ENCODE assay signal across 1 cellular context in the genomic region with DNA sequence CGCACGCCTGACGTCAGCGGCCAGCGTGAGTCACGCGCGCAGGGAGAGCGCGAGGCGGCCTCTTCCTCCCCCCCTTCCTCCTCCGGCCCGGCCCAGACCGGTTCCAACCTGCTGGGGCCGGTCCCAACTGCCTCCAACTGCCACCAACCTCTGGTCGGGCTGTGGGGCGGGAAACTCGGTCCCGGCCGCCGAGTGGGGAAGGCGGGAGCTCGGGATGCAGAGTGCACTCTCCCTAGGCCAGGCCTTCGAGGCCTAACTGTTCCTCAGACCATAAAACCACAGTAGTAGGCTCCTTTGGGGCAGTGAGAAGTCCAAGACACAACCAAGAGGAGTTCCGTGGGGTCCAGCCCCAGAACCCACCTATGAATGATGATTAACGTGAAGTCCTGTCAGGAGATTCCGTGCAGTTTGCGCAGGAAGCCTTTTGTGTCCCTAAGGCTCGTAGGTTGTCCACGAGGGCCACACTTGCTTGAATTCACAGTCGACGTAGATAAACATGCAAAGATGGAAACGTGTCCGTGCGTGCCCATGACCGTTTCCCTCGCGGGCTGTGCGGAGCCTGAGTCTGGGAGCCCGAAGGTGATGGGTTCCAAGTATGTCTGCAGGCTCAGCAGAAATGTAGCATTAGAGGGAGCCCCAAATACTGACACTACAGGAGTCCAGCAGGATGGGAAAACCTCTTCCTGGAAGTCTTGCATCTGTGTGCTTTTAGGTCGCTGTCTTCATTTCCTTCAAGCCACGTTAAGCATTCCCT.
A peak's percentile ranks its signal among the peaks of the same experiment; 100 is the strongest.
TF ChIP-seq lines count a peak whose summit lies in the region.

No MANE protein-coding gene starts in this region.

TF ChIP-seq in HepG2, 621 proteins besides CTCF, POLR2A, EP300 and RAD21 (continued from another document and continues in another):
- TF ChIP-seq NR2F6 (IDR thresholded peaks at IDR 0.05) = no peak
- TF ChIP-seq NR2F6 (CRISPR knock-in tag; IDR thresholded peaks at IDR 0.05) = peak; percentile 27; the same call in 1 of the 2 replicates
- TF ChIP-seq NCOA1 (CRISPR knock-in tag; IDR thresholded peaks at IDR 0.05) = peak; percentile 93; the same call in 1 of the 2 replicates
- peak; percentile 80 for TF ChIP-seq TBX2 (CRISPR knock-in tag; IDR thresholded peaks at IDR 0.05; ENCODE audit: borderline replicate concordance)
- TF ChIP-seq ZFP62 (CRISPR knock-in tag; IDR thresholded peaks at IDR 0.05) = no peak
- peak; percentile 71 for TF ChIP-seq ZNF331 (CRISPR knock-in tag; IDR thresholded peaks at IDR 0.05)
- TF ChIP-seq ZNF224 (CRISPR knock-in tag; IDR thresholded peaks at IDR 0.05) = peak; percentile 95
- TF ChIP-seq ZNF563 (CRISPR knock-in tag; IDR thresholded peaks at IDR 0.05) = peak; percentile 74; the same call in 1 of the 2 replicates
- no peak for TF ChIP-seq XBP1 (CRISPR knock-in tag; IDR thresholded peaks at IDR 0.05)
- TF ChIP-seq, protein P1, sequence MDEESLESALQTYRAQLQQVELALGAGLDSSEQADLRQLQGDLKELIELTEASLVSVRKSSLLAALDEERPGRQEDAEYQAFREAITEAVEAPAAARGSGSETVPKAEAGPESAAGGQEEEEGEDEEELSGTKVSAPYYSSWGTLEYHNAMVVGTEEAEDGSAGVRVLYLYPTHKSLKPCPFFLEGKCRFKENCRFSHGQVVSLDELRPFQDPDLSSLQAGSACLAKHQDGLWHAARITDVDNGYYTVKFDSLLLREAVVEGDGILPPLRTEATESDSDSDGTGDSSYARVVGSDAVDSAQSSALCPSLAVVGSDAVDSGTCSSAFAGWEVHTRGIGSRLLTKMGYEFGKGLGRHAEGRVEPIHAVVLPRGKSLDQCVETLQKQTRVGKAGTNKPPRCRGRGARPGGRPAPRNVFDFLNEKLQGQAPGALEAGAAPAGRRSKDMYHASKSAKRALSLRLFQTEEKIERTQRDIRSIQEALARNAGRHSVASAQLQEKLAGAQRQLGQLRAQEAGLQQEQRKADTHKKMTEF (CRISPR knock-in tag; IDR thresholded peaks at IDR 0.05) = peak; percentile 88; the same call in 1 of the 2 replicates
- TF ChIP-seq, protein P2, sequence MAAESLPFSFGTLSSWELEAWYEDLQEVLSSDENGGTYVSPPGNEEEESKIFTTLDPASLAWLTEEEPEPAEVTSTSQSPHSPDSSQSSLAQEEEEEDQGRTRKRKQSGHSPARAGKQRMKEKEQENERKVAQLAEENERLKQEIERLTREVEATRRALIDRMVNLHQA (CRISPR knock-in tag; IDR thresholded peaks at IDR 0.05) = peak; percentile 78; the same call in 1 of the 2 replicates
- peak; percentile 62; the same call in 1 of the 2 replicates for TF ChIP-seq ZBTB20 (CRISPR knock-in tag; IDR thresholded peaks at IDR 0.05; ENCODE audit: borderline replicate concordance, low read depth)
- TF ChIP-seq SMAD1 (CRISPR knock-in tag; IDR thresholded peaks at IDR 0.05; ENCODE audit: borderline replicate concordance, low read depth) = no peak; the same call in none of the 2 replicates
- TF ChIP-seq RAD51 (IDR thresholded peaks at IDR 0.05; ENCODE audit: borderline replicate concordance) = no peak
- peak; percentile 96; the same call in 1 of the 2 replicates for TF ChIP-seq GLI4 (CRISPR knock-in tag; IDR thresholded peaks at IDR 0.05; ENCODE audit: borderline replicate concordance)
- TF ChIP-seq HNF4A (CRISPR knock-in tag; IDR thresholded peaks at IDR 0.05) = peak; percentile 48
- no peak for TF ChIP-seq ZFP36 (IDR thresholded peaks at IDR 0.05; ENCODE audit: borderline replicate concordance, low read depth, low read length, partially characterized antibody)
- TF ChIP-seq EED (CRISPR knock-in tag; IDR thresholded peaks at IDR 0.05) = peak; percentile 89
- peak; percentile 79; the same call in 1 of the 2 replicates for TF ChIP-seq STAT5B (CRISPR knock-in tag; IDR thresholded peaks at IDR 0.05)
- 0 out of 2 replicates have a peak, but pooled peaks have one; percentile 51 for TF ChIP-seq PCBP1 (IDR thresholded peaks at IDR 0.05; ENCODE audit: borderline replicate concordance, low read depth, low read length)
- TF ChIP-seq ARHGAP35 (CRISPR knock-in tag; IDR thresholded peaks at IDR 0.05; ENCODE audit: borderline replicate concordance) = no peak
- peak; percentile 70; the same call in 1 of the 2 replicates for TF ChIP-seq ZFP82 (CRISPR knock-in tag; IDR thresholded peaks at IDR 0.05; ENCODE audit: borderline replicate concordance)
- peak; percentile 87; the same call in 1 of the 2 replicates for TF ChIP-seq ZNF747 (CRISPR knock-in tag; IDR thresholded peaks at IDR 0.05; ENCODE audit: borderline replicate concordance)
- TF ChIP-seq CEBPB (IDR thresholded peaks at IDR 0.05; ENCODE audit: borderline replicate concordance, low read depth, low read length) = no peak
- peak; percentile 54 for TF ChIP-seq ZEB1 (IDR thresholded peaks at IDR 0.05; ENCODE audit: insufficient replicate concordance, low read depth)
- no peak; the same call in 1 of the 2 replicates for TF ChIP-seq U2AF2 (IDR thresholded peaks at IDR 0.05; ENCODE audit: low read depth, low read length)
- 0 out of 2 replicates have a peak, but pooled peaks have one; percentile 19 for TF ChIP-seq ZNF644 (CRISPR knock-in tag; IDR thresholded peaks at IDR 0.05; ENCODE audit: low read depth)
- TF ChIP-seq DR1 (CRISPR knock-in tag; IDR thresholded peaks at IDR 0.05) = peak; percentile 61
- TF ChIP-seq HNRNPL (IDR thresholded peaks at IDR 0.05; ENCODE audit: low read depth, low read length) = no peak
- TF ChIP-seq, protein P3, sequence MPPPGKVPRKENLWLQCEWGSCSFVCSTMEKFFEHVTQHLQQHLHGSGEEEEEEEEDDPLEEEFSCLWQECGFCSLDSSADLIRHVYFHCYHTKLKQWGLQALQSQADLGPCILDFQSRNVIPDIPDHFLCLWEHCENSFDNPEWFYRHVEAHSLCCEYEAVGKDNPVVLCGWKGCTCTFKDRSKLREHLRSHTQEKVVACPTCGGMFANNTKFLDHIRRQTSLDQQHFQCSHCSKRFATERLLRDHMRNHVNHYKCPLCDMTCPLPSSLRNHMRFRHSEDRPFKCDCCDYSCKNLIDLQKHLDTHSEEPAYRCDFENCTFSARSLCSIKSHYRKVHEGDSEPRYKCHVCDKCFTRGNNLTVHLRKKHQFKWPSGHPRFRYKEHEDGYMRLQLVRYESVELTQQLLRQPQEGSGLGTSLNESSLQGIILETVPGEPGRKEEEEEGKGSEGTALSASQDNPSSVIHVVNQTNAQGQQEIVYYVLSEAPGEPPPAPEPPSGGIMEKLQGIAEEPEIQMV (CRISPR knock-in tag; IDR thresholded peaks at IDR 0.05; ENCODE audit: low read depth) = peak; percentile 22; the same call in 1 of the 2 replicates
- TF ChIP-seq PHF8 (CRISPR knock-in tag; IDR thresholded peaks at IDR 0.05) = peak; percentile 96
- TF ChIP-seq RFX1 (IDR thresholded peaks at IDR 0.05) = no peak
- 0 out of 2 replicates have a peak, but pooled peaks have one; percentile 36 for TF ChIP-seq CCDC6 (CRISPR knock-in tag; IDR thresholded peaks at IDR 0.05)
- peak; percentile 95 for TF ChIP-seq ZNF788 (CRISPR knock-in tag; IDR thresholded peaks at IDR 0.05; ENCODE audit: borderline replicate concordance)
- TF ChIP-seq PRMT3 (CRISPR knock-in tag; IDR thresholded peaks at IDR 0.05; ENCODE audit: borderline replicate concordance, low read depth) = no peak
- peak; percentile 92; the same call in 1 of the 2 replicates for TF ChIP-seq ZNF558 (CRISPR knock-in tag; IDR thresholded peaks at IDR 0.05; ENCODE audit: borderline replicate concordance)
- TF ChIP-seq SAP130 (CRISPR knock-in tag; IDR thresholded peaks at IDR 0.05; ENCODE audit: low read depth) = peak; percentile 80
- TF ChIP-seq SCMH1 (CRISPR knock-in tag; IDR thresholded peaks at IDR 0.05; ENCODE audit: borderline replicate concordance) = no peak
- peak; percentile 66; the same call in 1 of the 2 replicates for TF ChIP-seq ZNF562 (CRISPR knock-in tag; IDR thresholded peaks at IDR 0.05; ENCODE audit: borderline replicate concordance)
- TF ChIP-seq ATF7-NPFF (CRISPR knock-in tag; IDR thresholded peaks at IDR 0.05; ENCODE audit: low read depth) = peak; percentile 69; the same call in 1 of the 2 replicates
- TF ChIP-seq NFATC3 (CRISPR knock-in tag; IDR thresholded peaks at IDR 0.05) = 0 out of 2 replicates have a peak, but pooled peaks have one; percentile 42
- peak; percentile 58; the same call in 1 of the 2 replicates for TF ChIP-seq BRD4 (CRISPR knock-in tag; IDR thresholded peaks at IDR 0.05)
- TF ChIP-seq, protein P4, sequence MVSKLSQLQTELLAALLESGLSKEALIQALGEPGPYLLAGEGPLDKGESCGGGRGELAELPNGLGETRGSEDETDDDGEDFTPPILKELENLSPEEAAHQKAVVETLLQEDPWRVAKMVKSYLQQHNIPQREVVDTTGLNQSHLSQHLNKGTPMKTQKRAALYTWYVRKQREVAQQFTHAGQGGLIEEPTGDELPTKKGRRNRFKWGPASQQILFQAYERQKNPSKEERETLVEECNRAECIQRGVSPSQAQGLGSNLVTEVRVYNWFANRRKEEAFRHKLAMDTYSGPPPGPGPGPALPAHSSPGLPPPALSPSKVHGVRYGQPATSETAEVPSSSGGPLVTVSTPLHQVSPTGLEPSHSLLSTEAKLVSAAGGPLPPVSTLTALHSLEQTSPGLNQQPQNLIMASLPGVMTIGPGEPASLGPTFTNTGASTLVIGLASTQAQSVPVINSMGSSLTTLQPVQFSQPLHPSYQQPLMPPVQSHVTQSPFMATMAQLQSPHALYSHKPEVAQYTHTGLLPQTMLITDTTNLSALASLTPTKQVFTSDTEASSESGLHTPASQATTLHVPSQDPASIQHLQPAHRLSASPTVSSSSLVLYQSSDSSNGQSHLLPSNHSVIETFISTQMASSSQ (IDR thresholded peaks at IDR 0.05; ENCODE audit: low read depth) = no peak
- TF ChIP-seq, protein P4 (CRISPR knock-in tag; IDR thresholded peaks at IDR 0.05; ENCODE audit: borderline replicate concordance) = peak; percentile 62; the same call in 1 of the 2 replicates
- TF ChIP-seq, protein P5, sequence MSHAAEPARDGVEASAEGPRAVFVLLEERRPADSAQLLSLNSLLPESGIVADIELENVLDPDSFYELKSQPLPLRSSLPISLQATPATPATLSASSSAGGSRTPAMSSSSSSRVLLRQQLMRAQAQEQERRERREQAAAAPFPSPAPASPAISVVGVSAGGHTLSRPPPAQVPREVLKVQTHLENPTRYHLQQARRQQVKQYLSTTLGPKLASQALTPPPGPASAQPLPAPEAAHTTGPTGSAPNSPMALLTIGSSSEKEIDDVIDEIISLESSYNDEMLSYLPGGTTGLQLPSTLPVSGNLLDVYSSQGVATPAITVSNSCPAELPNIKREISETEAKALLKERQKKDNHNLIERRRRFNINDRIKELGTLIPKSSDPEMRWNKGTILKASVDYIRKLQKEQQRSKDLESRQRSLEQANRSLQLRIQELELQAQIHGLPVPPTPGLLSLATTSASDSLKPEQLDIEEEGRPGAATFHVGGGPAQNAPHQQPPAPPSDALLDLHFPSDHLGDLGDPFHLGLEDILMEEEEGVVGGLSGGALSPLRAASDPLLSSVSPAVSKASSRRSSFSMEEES (CRISPR knock-in tag; IDR thresholded peaks at IDR 0.05) = peak; percentile 91
- no peak for TF ChIP-seq PLRG1 (conservative IDR thresholded peaks at IDR 0.05)
- TF ChIP-seq KLF15 (CRISPR knock-in tag; IDR thresholded peaks at IDR 0.05; ENCODE audit: borderline replicate concordance) = no peak
- TF ChIP-seq ZNF260 (CRISPR knock-in tag; IDR thresholded peaks at IDR 0.05; ENCODE audit: borderline replicate concordance, low read depth) = no peak
- TF ChIP-seq ZNF556 (CRISPR knock-in tag; IDR thresholded peaks at IDR 0.05; ENCODE audit: borderline replicate concordance) = peak; percentile 73; the same call in 1 of the 2 replicates
- TF ChIP-seq JUN (CRISPR knock-in tag; IDR thresholded peaks at IDR 0.05) = no peak; the same call in none of the 2 replicates
- no peak for TF ChIP-seq HHEX (CRISPR knock-in tag; IDR thresholded peaks at IDR 0.05)
- TF ChIP-seq, protein P6, sequence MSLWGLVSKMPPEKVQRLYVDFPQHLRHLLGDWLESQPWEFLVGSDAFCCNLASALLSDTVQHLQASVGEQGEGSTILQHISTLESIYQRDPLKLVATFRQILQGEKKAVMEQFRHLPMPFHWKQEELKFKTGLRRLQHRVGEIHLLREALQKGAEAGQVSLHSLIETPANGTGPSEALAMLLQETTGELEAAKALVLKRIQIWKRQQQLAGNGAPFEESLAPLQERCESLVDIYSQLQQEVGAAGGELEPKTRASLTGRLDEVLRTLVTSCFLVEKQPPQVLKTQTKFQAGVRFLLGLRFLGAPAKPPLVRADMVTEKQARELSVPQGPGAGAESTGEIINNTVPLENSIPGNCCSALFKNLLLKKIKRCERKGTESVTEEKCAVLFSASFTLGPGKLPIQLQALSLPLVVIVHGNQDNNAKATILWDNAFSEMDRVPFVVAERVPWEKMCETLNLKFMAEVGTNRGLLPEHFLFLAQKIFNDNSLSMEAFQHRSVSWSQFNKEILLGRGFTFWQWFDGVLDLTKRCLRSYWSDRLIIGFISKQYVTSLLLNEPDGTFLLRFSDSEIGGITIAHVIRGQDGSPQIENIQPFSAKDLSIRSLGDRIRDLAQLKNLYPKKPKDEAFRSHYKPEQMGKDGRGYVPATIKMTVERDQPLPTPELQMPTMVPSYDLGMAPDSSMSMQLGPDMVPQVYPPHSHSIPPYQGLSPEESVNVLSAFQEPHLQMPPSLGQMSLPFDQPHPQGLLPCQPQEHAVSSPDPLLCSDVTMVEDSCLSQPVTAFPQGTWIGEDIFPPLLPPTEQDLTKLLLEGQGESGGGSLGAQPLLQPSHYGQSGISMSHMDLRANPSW (CRISPR knock-in tag; IDR thresholded peaks at IDR 0.05; ENCODE audit: borderline replicate concordance) = no peak
- TF ChIP-seq, protein P7, sequence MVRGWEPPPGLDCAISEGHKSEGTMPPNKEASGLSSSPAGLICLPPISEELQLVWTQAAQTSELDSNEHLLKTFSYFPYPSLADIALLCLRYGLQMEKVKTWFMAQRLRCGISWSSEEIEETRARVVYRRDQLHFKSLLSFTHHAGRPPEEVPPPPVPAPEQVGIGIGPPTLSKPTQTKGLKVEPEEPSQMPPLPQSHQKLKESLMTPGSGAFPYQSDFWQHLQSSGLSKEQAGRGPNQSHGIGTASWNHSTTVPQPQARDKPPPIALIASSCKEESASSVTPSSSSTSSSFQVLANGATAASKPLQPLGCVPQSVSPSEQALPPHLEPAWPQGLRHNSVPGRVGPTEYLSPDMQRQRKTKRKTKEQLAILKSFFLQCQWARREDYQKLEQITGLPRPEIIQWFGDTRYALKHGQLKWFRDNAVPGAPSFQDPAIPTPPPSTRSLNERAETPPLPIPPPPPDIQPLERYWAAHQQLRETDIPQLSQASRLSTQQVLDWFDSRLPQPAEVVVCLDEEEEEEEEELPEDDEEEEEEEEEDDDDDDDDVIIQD (CRISPR knock-in tag; IDR thresholded peaks at IDR 0.05; ENCODE audit: low read depth) = no peak; the same call in 1 of the 2 replicates
- 0 out of 2 replicates have a peak, but pooled peaks have one; percentile 15 for TF ChIP-seq NFYC (CRISPR knock-in tag; IDR thresholded peaks at IDR 0.05)
- no peak for TF ChIP-seq ZNF749 (CRISPR knock-in tag; IDR thresholded peaks at IDR 0.05; ENCODE audit: borderline replicate concordance)
